ENCODE assay signal across 1 cellular context in the genomic region with DNA sequence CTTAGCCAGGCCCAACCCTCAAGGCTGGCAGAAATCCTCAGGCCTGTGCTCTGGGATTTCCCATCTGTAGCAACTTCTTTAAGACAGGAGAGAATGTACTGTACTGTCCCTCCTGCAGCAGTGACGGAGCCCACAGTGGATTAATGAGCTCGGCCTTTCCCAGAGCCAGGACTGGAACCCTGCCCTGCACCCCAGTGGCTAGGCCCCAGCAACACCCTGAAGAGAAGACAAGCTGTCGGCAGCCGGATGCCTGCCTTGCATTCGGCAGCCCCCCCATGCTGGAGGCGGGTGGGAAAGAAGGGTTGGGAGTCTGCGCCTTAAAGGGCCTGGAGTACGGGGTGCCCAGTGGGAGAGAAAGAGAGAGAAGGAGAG.
TF ChIP-seq lines count a peak whose summit lies in the region.

No MANE protein-coding gene starts in this region.

TF ChIP-seq in GM23338, 12 proteins besides CTCF, POLR2A, EP300 and RAD21 (continued from another document):
- TF ChIP-seq, protein P1, sequence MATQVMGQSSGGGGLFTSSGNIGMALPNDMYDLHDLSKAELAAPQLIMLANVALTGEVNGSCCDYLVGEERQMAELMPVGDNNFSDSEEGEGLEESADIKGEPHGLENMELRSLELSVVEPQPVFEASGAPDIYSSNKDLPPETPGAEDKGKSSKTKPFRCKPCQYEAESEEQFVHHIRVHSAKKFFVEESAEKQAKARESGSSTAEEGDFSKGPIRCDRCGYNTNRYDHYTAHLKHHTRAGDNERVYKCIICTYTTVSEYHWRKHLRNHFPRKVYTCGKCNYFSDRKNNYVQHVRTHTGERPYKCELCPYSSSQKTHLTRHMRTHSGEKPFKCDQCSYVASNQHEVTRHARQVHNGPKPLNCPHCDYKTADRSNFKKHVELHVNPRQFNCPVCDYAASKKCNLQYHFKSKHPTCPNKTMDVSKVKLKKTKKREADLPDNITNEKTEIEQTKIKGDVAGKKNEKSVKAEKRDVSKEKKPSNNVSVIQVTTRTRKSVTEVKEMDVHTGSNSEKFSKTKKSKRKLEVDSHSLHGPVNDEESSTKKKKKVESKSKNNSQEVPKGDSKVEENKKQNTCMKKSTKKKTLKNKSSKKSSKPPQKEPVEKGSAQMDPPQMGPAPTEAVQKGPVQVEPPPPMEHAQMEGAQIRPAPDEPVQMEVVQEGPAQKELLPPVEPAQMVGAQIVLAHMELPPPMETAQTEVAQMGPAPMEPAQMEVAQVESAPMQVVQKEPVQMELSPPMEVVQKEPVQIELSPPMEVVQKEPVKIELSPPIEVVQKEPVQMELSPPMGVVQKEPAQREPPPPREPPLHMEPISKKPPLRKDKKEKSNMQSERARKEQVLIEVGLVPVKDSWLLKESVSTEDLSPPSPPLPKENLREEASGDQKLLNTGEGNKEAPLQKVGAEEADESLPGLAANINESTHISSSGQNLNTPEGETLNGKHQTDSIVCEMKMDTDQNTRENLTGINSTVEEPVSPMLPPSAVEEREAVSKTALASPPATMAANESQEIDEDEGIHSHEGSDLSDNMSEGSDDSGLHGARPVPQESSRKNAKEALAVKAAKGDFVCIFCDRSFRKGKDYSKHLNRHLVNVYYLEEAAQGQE (IDR thresholded peaks at IDR 0.05; ENCODE audit: unreplicated experiment): no peak
- TF ChIP-seq, protein P2, sequence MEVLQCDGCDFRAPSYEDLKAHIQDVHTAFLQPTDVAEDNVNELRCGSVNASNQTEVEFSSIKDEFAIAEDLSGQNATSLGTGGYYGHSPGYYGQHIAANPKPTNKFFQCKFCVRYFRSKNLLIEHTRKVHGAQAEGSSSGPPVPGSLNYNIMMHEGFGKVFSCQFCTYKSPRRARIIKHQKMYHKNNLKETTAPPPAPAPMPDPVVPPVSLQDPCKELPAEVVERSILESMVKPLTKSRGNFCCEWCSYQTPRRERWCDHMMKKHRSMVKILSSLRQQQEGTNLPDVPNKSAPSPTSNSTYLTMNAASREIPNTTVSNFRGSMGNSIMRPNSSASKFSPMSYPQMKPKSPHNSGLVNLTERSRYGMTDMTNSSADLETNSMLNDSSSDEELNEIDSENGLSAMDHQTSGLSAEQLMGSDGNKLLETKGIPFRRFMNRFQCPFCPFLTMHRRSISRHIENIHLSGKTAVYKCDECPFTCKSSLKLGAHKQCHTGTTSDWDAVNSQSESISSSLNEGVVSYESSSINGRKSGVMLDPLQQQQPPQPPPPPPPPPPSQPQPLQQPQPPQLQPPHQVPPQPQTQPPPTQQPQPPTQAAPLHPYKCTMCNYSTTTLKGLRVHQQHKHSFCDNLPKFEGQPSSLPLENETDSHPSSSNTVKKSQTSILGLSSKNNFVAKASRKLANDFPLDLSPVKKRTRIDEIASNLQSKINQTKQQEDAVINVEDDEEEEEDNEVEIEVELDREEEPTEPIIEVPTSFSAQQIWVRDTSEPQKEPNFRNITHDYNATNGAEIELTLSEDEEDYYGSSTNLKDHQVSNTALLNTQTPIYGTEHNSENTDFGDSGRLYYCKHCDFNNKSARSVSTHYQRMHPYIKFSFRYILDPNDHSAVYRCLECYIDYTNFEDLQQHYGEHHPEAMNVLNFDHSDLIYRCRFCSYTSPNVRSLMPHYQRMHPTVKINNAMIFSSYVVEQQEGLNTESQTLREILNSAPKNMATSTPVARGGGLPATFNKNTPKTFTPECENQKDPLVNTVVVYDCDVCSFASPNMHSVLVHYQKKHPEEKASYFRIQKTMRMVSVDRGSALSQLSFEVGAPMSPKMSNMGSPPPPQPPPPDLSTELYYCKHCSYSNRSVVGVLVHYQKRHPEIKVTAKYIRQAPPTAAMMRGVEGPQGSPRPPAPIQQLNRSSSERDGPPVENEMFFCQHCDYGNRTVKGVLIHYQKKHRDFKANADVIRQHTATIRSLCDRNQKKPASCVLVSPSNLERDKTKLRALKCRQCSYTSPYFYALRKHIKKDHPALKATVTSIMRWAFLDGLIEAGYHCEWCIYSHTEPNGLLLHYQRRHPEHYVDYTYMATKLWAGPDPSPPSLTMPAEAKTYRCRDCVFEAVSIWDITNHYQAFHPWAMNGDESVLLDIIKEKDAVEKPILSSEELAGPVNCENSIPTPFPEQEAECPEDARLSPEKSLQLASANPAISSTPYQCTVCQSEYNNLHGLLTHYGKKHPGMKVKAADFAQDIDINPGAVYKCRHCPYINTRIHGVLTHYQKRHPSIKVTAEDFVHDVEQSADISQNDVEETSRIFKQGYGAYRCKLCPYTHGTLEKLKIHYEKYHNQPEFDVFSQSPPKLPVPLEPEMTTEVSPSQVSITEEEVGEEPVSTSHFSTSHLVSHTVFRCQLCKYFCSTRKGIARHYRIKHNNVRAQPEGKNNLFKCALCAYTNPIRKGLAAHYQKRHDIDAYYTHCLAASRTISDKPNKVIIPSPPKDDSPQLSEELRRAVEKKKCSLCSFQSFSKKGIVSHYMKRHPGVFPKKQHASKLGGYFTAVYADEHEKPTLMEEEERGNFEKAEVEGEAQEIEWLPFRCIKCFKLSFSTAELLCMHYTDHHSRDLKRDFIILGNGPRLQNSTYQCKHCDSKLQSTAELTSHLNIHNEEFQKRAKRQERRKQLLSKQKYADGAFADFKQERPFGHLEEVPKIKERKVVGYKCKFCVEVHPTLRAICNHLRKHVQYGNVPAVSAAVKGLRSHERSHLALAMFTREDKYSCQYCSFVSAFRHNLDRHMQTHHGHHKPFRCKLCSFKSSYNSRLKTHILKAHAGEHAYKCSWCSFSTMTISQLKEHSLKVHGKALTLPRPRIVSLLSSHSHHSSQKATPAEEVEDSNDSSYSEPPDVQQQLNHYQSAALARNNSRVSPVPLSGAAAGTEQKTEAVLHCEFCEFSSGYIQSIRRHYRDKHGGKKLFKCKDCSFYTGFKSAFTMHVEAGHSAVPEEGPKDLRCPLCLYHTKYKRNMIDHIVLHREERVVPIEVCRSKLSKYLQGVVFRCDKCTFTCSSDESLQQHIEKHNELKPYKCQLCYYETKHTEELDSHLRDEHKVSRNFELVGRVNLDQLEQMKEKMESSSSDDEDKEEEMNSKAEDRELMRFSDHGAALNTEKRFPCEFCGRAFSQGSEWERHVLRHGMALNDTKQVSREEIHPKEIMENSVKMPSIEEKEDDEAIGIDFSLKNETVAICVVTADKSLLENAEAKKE (CRISPR knock-in tag; IDR thresholded peaks at IDR 0.05): no peak
- TF ChIP-seq STAT1 (IDR thresholded peaks at IDR 0.05; ENCODE audit: unreplicated experiment) (no peak), EZH2 (IDR thresholded peaks at IDR 0.05; ENCODE audit: low read depth, unreplicated experiment) (no peak), NANOG (IDR thresholded peaks at IDR 0.05; ENCODE audit: borderline replicate concordance) (no peak), ZNF331 (CRISPR knock-in tag; IDR thresholded peaks at IDR 0.05; ENCODE audit: low read depth) (no peak), JUNB (IDR thresholded peaks at IDR 0.05; ENCODE audit: unreplicated experiment) (no peak)
